ENCODE assay signal across 8 cellular contexts in genomic region chr2:219570924-219571310, GRCh38. TPM values are rescaled to one million over a fixed set of nuclear protein-coding genes. Genes with fewer than 3 reads are reported as not detected.
DNase-seq lines count a peak whose midpoint lies in the region; ATAC-seq and TF ChIP-seq lines count a peak whose summit lies in the region.

No MANE protein-coding gene starts in this region.

- peak; percentile 4; the same call in 2 of the 3 replicates for ATAC-seq in GM23338
- ATAC-seq in GM19035 (IDR thresholded peaks at IDR 0.05; ENCODE audit: unreplicated experiment), result no peak
- ATAC-seq in HG03354 (IDR thresholded peaks at IDR 0.05; ENCODE audit: poor library complexity, severe bottlenecking, unreplicated experiment), result no peak

- peaks cover 46% of the 10 kb centered on the region for H3K4me1 Mint-ChIP-seq in GM23338

- no peak overlapping the region for H3K27ac Mint-ChIP-seq in GM23338

- H3K27me3 Mint-ChIP-seq in GM23338 (ENCODE audit: insufficient read depth, low read depth, poor library complexity), result peaks cover 33% of the 10 kb centered on the region

- H3K36me3 Mint-ChIP-seq in GM23338 (ENCODE audit: low read depth), result peaks cover 42% of the 10 kb centered on the region

- H3K4me3 ChIP-seq in GM23338, result peak overlapping the region; percentile 71
- H3K4me3 ChIP-seq in adipocyte (ENCODE audit: low read length), result peak overlapping the region; percentile 83
- H3K4me3 ChIP-seq in hepatocyte, result peak overlapping the region; percentile 79
- H3K4me3 ChIP-seq in skeletal muscle satellite cell (ENCODE audit: low read length), result peak overlapping the region; percentile 91

- no peak overlapping the region for H3K27ac ChIP-seq in GM23338 (ENCODE audit: low read depth)
- H3K27ac ChIP-seq in hepatocyte, result peak overlapping the region; percentile 88

- H4K20me1 ChIP-seq in GM23338 (replicated peaks; ENCODE audit: insufficient read depth), result no peaks in the 10 kb centered on the region
- peaks cover 10% of the 10 kb centered on the region for H4K20me1 ChIP-seq in hepatocyte (ENCODE audit: insufficient read depth, poor library complexity, severe bottlenecking)

- peaks cover 41% of the 10 kb centered on the region for H3K4me1 ChIP-seq in GM23338 (ENCODE audit: insufficient read depth)
- peaks cover 19% of the 10 kb centered on the region for H3K4me1 ChIP-seq in adipocyte (ENCODE audit: control insufficient read depth, insufficient read depth, low read length)
- H3K4me1 ChIP-seq in hepatocyte (ENCODE audit: insufficient read depth), result peaks cover 17% of the 10 kb centered on the region
- peaks cover 15% of the 10 kb centered on the region for H3K4me1 ChIP-seq in skeletal muscle satellite cell (ENCODE audit: control insufficient read depth, insufficient read depth, low read length)

- H2AFZ ChIP-seq in GM23338 (no peak overlapping the region), hepatocyte (peak overlapping the region; percentile 22)

- H3F3A ChIP-seq in GM23338 (replicated peaks; ENCODE audit: low read depth), result peaks cover 23% of the 10 kb centered on the region

- H3K4me2 ChIP-seq in GM23338 (peak overlapping the region; percentile 89), hepatocyte (peak overlapping the region; percentile 75), skeletal muscle satellite cell (ENCODE audit: low read length) (peak overlapping the region; percentile 95)

- H3K79me2 ChIP-seq in GM23338 (replicated peaks; ENCODE audit: insufficient read depth) (peaks cover 10% of the 10 kb centered on the region; the same call in 1 of the 2 replicates), hepatocyte (peaks cover 15% of the 10 kb centered on the region)

- TF ChIP-seq CTCF in GM23338 (conservative IDR thresholded peaks at IDR 0.05; ENCODE audit: low read depth in 2 of 2) (no peak), hepatocyte (IDR thresholded peaks at IDR 0.05; ENCODE audit: poor library complexity) (no peak)

- H3K9me2 ChIP-seq in GM23338 (ENCODE audit: insufficient read depth) (0 out of 2 replicates have a peak, but pooled peaks cover 4% of the 10 kb centered on the region), hepatocyte (replicated peaks; ENCODE audit: insufficient read depth) (no peaks in the 10 kb centered on the region)

- peaks cover 2% of the 10 kb centered on the region; the same call in 1 of the 3 replicates for H3K9me3 Mint-ChIP-seq in GM23338

- H3K9me3 ChIP-seq in adipocyte (ENCODE audit: control insufficient read depth, low read length) (no peaks in the 10 kb centered on the region), hepatocyte (ENCODE audit: low read depth) (no peaks in the 10 kb centered on the region), skeletal muscle satellite cell (replicated peaks; ENCODE audit: low read length) (no peaks in the 10 kb centered on the region)

- H3K9ac ChIP-seq in adipocyte (ENCODE audit: low read length) (peak overlapping the region; percentile 95), skeletal muscle satellite cell (ENCODE audit: low read depth, low read length) (peak overlapping the region; percentile 91)

- H3K36me3 ChIP-seq in GM23338 (ENCODE audit: insufficient read depth), result no peaks in the 10 kb centered on the region; the same call in 1 of the 2 replicates
- peaks cover 32% of the 10 kb centered on the region for H3K36me3 ChIP-seq in adipocyte (ENCODE audit: control insufficient read depth, insufficient read depth, low read length, severe bottlenecking)
- H3K36me3 ChIP-seq in hepatocyte (replicated peaks; ENCODE audit: insufficient read depth, low read depth), result no peaks in the 10 kb centered on the region
- H3K36me3 ChIP-seq in skeletal muscle satellite cell (ENCODE audit: insufficient read depth, low read length), result peaks cover 21% of the 10 kb centered on the region

- under 1% methylated on average over 37 of the region's 55 CpGs for WGBS in hepatocyte (ENCODE audit: low lambda C conversion rate, missing lambda C conversion rate)

- H3K4me3 Mint-ChIP-seq in GM23338, result peak overlapping the region; percentile 60; the same call in 2 of the 3 replicates

- no peak for DNase-seq in GM23338 (ENCODE audit: low spot score)
- DNase-seq in adipocyte (ENCODE audit: low read depth), result peak; percentile 62
- peak; percentile 66 for DNase-seq in hepatocyte (ENCODE audit: low spot score)
- no peak for DNase-seq in NCI-H1048 (lab: John Stamatoyannopoulos, UW)
- DNase-seq in NAMALWA (ENCODE audit: low spot score), result no peak

- H3K27me3 ChIP-seq in GM23338 (ENCODE audit: insufficient read depth) (peaks cover 13% of the 10 kb centered on the region), adipocyte (replicated peaks; ENCODE audit: control insufficient read depth, insufficient read depth, low read length) (peaks cover 2% of the 10 kb centered on the region), hepatocyte (no peaks in the 10 kb centered on the region), skeletal muscle satellite cell (ENCODE audit: control insufficient read depth, insufficient read depth, low read length) (peaks cover 13% of the 10 kb centered on the region)

TF ChIP-seq in GM23338, 12 proteins besides CTCF, POLR2A, EP300 and RAD21 (continues in another document):
- no peak for TF ChIP-seq EZH2phosphoT487 (IDR thresholded peaks at IDR 0.05; ENCODE audit: unreplicated experiment)
- TF ChIP-seq EZH2 (IDR thresholded peaks at IDR 0.05; ENCODE audit: low read depth, unreplicated experiment), result no peak
- no peak for TF ChIP-seq REST (IDR thresholded peaks at IDR 0.05; ENCODE audit: unreplicated experiment)
- TF ChIP-seq CREB1 (CRISPR knock-in tag; IDR thresholded peaks at IDR 0.05; ENCODE audit: low read depth), result no peak
- no peak for TF ChIP-seq ZNF114 (CRISPR knock-in tag; IDR thresholded peaks at IDR 0.05)
- no peak for TF ChIP-seq POLR2AphosphoS5 (IDR thresholded peaks at IDR 0.05; ENCODE audit: low read depth)
- TF ChIP-seq STAT1 (IDR thresholded peaks at IDR 0.05; ENCODE audit: unreplicated experiment), result no peak
- TF ChIP-seq ZNF331 (CRISPR knock-in tag; IDR thresholded peaks at IDR 0.05; ENCODE audit: low read depth), result no peak

RNA-seq across cellular contexts. Expression of gene OBSL1, which starts 0.4 kb away (rescaled TPM):
- 164 and 207 TPM in 2 replicates for total RNA-seq in GM23338 (2014; rRNA removed; shearing (Covaris generic))
- polyA plus RNA-seq in GM23338 (2016; fragmentation: Nextera tagmentation; extraction: Ambion mirVana) (94.9 and 102 TPM in 2 replicates), hepatocyte (61.0 and 73.7 TPM in 2 replicates)
- 72.4 and 84.6 TPM in 2 replicates for total RNA-seq in hepatocyte
- 24.6 and 34.5 TPM in 2 replicates for total RNA-seq in skeletal muscle satellite cell (2012; rRNA removed)

RNA-seq across cellular contexts. Expression of gene INHA, which starts 1.2 kb away (rescaled TPM):
- total RNA-seq in GM23338 (2014; rRNA removed; shearing (Covaris generic)), result 0.31 and 1.6 TPM in 2 replicates
- polyA plus RNA-seq in GM23338 (2016; fragmentation: Nextera tagmentation; extraction: Ambion mirVana) (0.56 and 1.5 TPM in 2 replicates), hepatocyte (8.1 and 9.2 TPM in 2 replicates)
- total RNA-seq in hepatocyte, result 3.3 and 5.6 TPM in 2 replicates
- 0.25 TPM in 1 of 2 replicates, not detected in the other for total RNA-seq in skeletal muscle satellite cell (2012; rRNA removed)

RNA-seq across cellular contexts. Expression of gene STK11IP, which starts 26.7 kb away (rescaled TPM):
- total RNA-seq in GM23338 (2014; rRNA removed; shearing (Covaris generic)), result 28.1 and 29.3 TPM in 2 replicates
- polyA plus RNA-seq in GM23338 (2016; fragmentation: Nextera tagmentation; extraction: Ambion mirVana) (14.2 and 16.6 TPM in 2 replicates), hepatocyte (17.6 and 23.1 TPM in 2 replicates)
- total RNA-seq in hepatocyte, result 16.7 and 18.0 TPM in 2 replicates
- total RNA-seq in skeletal muscle satellite cell (2012; rRNA removed), result 10.0 and 11.4 TPM in 2 replicates

RNA-seq across cellular contexts. Expression of gene TMEM198, which starts 27.1 kb away (rescaled TPM):
- total RNA-seq in GM23338 (2014; rRNA removed; shearing (Covaris generic)), result 13.7 and 25.6 TPM in 2 replicates
- 5.6 TPM in 2 replicates for polyA plus RNA-seq in GM23338 (2016; fragmentation: Nextera tagmentation; extraction: Ambion mirVana)
- 7.3 and 8.0 TPM in 2 replicates for total RNA-seq in hepatocyte
- 10.4 and 12.2 TPM in 2 replicates for polyA plus RNA-seq in hepatocyte
- total RNA-seq in skeletal muscle satellite cell (2012; rRNA removed), result 0.51 and 1.3 TPM in 2 replicates

RNA-seq across cellular contexts. Expression of gene CHPF, which starts 27.3 kb away (rescaled TPM):
- 232 and 252 TPM in 2 replicates for total RNA-seq in GM23338 (2014; rRNA removed; shearing (Covaris generic))
- polyA plus RNA-seq in GM23338 (2016; fragmentation: Nextera tagmentation; extraction: Ambion mirVana) (34.4 and 36.5 TPM in 2 replicates), hepatocyte (315 and 361 TPM in 2 replicates)
- 180 and 193 TPM in 2 replicates for total RNA-seq in hepatocyte
- 130 and 146 TPM in 2 replicates for total RNA-seq in skeletal muscle satellite cell (2012; rRNA removed)

Comparison
In these comparisons a context has a peak if more than half of its experiments do, and no peak if none do; other contexts are left out.
1. DNase-seq: peak in adipocyte (single experiment) and hepatocyte (single experiment); none in GM23338 (single experiment), NCI-H1048 (single experiment) and NAMALWA (single experiment).
2. Peak in every context shown above with its lines, with median percentiles within 50 percentile points of each other: H3K4me2 ChIP-seq and H3K4me3 ChIP-seq.